Comparison of ENCODE assay signal across 1 cellular context in the genomic region with DNA sequence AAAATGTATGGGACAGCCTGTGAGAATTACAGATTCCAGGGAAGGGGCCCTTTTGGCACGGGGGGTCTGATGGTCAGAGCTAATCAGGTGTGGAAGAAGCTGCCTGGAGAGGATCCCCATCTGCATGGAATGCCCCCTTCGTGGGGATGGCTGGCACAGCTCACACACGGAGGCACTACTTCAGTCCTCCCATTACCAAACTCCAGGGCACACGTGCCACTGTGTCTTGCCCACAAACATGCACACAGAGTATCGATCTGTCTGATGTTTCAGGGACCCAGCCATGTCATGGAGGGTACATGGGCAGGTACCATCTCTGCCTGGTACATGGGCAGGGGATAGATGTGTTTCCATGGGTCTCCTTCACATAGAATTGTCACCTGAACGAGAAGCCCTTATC.
TF ChIP-seq lines count a peak whose summit lies in the region.

No MANE protein-coding gene starts in this region.

TF ChIP-seq in HepG2, 621 proteins besides CTCF, POLR2A, EP300 and RAD21:
- TF ChIP-seq PCBP2 (optimal IDR thresholded peaks at IDR 0.05; ENCODE audit: low read depth, low read length, poor library complexity, severe bottlenecking) (no peak), ZFP1 (CRISPR knock-in tag; IDR thresholded peaks at IDR 0.05) (no peak), NFYB (CRISPR knock-in tag; IDR thresholded peaks at IDR 0.05) (no peak), PAF1 (CRISPR knock-in tag; IDR thresholded peaks at IDR 0.05) (0 out of 2 replicates have a peak, but pooled peaks have one; percentile 18), ZNF746 (CRISPR knock-in tag; IDR thresholded peaks at IDR 0.05) (no peak), POLR2G (IDR thresholded peaks at IDR 0.05; ENCODE audit: low read depth, low read length) (peak; percentile 21; the same call in 1 of the 2 replicates), ZNF44 (CRISPR knock-in tag; IDR thresholded peaks at IDR 0.05) (no peak), RBM22 (optimal IDR thresholded peaks at IDR 0.05; ENCODE audit: low read length) (peak; percentile 3), ZNF781 (CRISPR knock-in tag; IDR thresholded peaks at IDR 0.05; ENCODE audit: borderline replicate concordance, not compliant biosample characterization) (no peak)
- TF ChIP-seq, protein P1, sequence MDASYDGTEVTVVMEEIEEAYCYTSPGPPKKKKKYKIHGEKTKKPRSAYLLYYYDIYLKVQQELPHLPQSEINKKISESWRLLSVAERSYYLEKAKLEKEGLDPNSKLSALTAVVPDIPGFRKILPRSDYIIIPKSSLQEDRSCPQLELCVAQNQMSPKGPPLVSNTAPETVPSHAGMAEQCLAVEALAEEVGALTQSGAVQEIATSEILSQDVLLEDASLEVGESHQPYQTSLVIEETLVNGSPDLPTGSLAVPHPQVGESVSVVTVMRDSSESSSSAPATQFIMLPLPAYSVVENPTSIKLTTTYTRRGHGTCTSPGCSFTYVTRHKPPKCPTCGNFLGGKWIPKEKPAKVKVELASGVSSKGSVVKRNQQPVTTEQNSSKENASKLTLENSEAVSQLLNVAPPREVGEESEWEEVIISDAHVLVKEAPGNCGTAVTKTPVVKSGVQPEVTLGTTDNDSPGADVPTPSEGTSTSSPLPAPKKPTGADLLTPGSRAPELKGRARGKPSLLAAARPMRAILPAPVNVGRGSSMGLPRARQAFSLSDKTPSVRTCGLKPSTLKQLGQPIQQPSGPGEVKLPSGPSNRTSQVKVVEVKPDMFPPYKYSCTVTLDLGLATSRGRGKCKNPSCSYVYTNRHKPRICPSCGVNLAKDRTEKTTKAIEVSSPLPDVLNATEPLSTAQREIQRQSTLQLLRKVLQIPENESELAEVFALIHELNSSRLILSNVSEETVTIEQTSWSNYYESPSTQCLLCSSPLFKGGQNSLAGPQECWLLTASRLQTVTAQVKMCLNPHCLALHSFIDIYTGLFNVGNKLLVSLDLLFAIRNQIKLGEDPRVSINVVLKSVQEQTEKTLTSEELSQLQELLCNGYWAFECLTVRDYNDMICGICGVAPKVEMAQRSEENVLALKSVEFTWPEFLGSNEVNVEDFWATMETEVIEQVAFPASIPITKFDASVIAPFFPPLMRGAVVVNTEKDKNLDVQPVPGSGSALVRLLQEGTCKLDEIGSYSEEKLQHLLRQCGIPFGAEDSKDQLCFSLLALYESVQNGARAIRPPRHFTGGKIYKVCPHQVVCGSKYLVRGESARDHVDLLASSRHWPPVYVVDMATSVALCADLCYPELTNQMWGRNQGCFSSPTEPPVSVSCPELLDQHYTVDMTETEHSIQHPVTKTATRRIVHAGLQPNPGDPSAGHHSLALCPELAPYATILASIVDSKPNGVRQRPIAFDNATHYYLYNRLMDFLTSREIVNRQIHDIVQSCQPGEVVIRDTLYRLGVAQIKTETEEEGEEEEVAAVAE (CRISPR knock-in tag; IDR thresholded peaks at IDR 0.05; ENCODE audit: borderline replicate concordance), result no peak
- TF ChIP-seq, protein P2, sequence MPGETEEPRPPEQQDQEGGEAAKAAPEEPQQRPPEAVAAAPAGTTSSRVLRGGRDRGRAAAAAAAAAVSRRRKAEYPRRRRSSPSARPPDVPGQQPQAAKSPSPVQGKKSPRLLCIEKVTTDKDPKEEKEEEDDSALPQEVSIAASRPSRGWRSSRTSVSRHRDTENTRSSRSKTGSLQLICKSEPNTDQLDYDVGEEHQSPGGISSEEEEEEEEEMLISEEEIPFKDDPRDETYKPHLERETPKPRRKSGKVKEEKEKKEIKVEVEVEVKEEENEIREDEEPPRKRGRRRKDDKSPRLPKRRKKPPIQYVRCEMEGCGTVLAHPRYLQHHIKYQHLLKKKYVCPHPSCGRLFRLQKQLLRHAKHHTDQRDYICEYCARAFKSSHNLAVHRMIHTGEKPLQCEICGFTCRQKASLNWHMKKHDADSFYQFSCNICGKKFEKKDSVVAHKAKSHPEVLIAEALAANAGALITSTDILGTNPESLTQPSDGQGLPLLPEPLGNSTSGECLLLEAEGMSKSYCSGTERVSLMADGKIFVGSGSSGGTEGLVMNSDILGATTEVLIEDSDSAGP (CRISPR knock-in tag; IDR thresholded peaks at IDR 0.05; ENCODE audit: borderline replicate concordance), result 0 out of 2 replicates have a peak, but pooled peaks have one; percentile 30
